1 cellular context compared by ENCODE assay signal in the genomic region with DNA sequence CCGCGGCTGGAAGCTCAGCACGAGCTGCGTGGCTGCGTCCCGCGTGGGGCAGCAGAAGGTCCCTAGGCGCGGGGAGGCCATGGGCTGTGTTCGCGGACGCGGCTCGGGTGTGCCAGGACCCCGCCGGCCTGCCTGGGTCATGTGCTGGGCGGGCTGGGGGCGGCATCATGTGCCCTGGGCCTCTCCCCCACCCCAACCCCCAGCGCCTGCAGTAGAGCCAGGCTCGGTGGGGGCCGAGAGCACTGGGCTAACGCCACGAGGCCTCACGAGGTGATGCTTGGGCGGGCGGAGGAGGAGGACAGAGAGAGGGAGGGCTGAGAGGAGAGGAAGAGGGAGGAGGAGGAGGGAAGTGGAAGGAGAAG.
TF ChIP-seq lines count a peak whose summit lies in the region.

TSS of gene GPR143 (minus strand) at position 111 of the 362 bp plus-strand sequence. CDS start at position 81, 30 bp downstream.

TF ChIP-seq in H1, 55 proteins besides CTCF, POLR2A, EP300 and RAD21:
- TF ChIP-seq E2F6 (IDR thresholded peaks at IDR 0.05) (peak; percentile 74), YY1 (IDR thresholded peaks at IDR 0.05; ENCODE audit: low read depth, low read length) (no peak)
- TF ChIP-seq, protein P1, sequence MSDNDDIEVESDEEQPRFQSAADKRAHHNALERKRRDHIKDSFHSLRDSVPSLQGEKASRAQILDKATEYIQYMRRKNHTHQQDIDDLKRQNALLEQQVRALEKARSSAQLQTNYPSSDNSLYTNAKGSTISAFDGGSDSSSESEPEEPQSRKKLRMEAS (IDR thresholded peaks at IDR 0.05) = peak; percentile 93
- TF ChIP-seq, protein P2, sequence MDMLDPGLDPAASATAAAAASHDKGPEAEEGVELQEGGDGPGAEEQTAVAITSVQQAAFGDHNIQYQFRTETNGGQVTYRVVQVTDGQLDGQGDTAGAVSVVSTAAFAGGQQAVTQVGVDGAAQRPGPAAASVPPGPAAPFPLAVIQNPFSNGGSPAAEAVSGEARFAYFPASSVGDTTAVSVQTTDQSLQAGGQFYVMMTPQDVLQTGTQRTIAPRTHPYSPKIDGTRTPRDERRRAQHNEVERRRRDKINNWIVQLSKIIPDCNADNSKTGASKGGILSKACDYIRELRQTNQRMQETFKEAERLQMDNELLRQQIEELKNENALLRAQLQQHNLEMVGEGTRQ (IDR thresholded peaks at IDR 0.05; ENCODE audit: low read length) = peak; percentile 60
